Comparison of ENCODE assay signal across 1 cellular context in the genomic region with DNA sequence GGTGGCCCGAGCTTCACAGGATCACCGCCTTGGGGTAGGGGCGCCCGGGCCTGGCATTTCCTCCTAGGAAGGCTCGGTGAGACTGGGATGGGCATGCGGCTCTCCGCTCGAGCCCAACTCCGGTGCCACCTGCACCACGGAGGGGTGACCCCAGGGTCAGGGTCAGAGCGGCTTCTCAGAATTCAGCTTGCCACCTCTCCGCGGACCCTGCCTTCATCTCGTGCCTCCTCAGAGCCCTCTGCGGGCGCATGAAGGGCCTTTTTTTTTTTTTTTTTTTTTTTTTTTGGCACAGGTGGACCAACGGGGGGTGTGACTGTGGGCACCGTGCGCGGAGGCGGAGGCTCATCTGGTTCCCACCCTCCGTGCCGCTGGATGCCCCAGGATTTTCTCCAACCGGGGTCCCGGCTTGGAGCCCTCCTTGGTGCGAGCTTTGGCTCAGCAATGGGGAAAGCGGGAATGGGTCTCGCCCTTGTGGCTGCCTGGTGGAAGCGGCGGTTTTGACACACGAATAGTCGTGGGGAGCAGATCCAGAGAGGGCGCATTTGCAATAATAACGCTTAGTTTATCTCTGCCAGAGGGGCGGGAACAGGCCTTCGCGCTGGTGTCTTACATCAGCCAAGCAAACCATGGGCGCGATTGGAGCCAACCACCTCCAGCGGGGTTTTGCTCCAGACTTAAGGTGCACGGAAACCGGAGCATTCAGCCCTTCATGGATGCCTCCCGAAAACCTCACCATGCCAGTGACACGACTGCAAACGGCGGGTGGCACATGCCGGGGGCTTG.
A peak's percentile ranks its signal among the peaks of the same experiment; 100 is the strongest.
TF ChIP-seq lines count a peak whose summit lies in the region.

No MANE protein-coding gene starts in this region.

TF ChIP-seq in K562, 482 proteins besides CTCF, POLR2A, EP300 and RAD21 (continued from another document and continues in another):
- TF ChIP-seq, protein P1, sequence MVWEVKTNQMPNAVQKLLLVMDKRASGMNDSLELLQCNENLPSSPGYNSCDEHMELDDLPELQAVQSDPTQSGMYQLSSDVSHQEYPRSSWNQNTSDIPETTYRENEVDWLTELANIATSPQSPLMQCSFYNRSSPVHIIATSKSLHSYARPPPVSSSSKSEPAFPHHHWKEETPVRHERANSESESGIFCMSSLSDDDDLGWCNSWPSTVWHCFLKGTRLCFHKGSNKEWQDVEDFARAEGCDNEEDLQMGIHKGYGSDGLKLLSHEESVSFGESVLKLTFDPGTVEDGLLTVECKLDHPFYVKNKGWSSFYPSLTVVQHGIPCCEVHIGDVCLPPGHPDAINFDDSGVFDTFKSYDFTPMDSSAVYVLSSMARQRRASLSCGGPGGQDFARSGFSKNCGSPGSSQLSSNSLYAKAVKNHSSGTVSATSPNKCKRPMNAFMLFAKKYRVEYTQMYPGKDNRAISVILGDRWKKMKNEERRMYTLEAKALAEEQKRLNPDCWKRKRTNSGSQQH (CRISPR knock-in tag; IDR thresholded peaks at IDR 0.05) = no peak
- no peak for TF ChIP-seq NR2C2 (CRISPR knock-in tag; IDR thresholded peaks at IDR 0.05)
- no peak for TF ChIP-seq NR2C2 (tag; IDR thresholded peaks at IDR 0.05)
- TF ChIP-seq MAFF (IDR thresholded peaks at IDR 0.05; ENCODE audit: low read length) = no peak
- TF ChIP-seq, protein P2, sequence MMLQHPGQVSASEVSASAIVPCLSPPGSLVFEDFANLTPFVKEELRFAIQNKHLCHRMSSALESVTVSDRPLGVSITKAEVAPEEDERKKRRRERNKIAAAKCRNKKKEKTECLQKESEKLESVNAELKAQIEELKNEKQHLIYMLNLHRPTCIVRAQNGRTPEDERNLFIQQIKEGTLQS (IDR thresholded peaks at IDR 0.05) = peak; percentile 86
- TF ChIP-seq, protein P2 (CRISPR knock-in tag; conservative IDR thresholded peaks at IDR 0.05) = no peak
- TF ChIP-seq NFIX (CRISPR knock-in tag; IDR thresholded peaks at IDR 0.05; ENCODE audit: low read depth) = no peak
- TF ChIP-seq STAG1 (CRISPR knock-in tag; IDR thresholded peaks at IDR 0.05; ENCODE audit: borderline replicate concordance) = no peak
- TF ChIP-seq, protein P3, sequence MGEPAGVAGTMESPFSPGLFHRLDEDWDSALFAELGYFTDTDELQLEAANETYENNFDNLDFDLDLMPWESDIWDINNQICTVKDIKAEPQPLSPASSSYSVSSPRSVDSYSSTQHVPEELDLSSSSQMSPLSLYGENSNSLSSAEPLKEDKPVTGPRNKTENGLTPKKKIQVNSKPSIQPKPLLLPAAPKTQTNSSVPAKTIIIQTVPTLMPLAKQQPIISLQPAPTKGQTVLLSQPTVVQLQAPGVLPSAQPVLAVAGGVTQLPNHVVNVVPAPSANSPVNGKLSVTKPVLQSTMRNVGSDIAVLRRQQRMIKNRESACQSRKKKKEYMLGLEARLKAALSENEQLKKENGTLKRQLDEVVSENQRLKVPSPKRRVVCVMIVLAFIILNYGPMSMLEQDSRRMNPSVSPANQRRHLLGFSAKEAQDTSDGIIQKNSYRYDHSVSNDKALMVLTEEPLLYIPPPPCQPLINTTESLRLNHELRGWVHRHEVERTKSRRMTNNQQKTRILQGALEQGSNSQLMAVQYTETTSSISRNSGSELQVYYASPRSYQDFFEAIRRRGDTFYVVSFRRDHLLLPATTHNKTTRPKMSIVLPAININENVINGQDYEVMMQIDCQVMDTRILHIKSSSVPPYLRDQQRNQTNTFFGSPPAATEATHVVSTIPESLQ (CRISPR knock-in tag; IDR thresholded peaks at IDR 0.05) = no peak
- peak; percentile 56 for TF ChIP-seq E2F3 (CRISPR knock-in tag; IDR thresholded peaks at IDR 0.05)
- TF ChIP-seq PTBP1 (IDR thresholded peaks at IDR 0.05; ENCODE audit: low read depth, low read length) = no peak
- TF ChIP-seq HDAC2 (IDR thresholded peaks at IDR 0.05) = peak; percentile 38; the same call in 1 of the 2 replicates
- TF ChIP-seq YBX1 (IDR thresholded peaks at IDR 0.05) = no peak
- TF ChIP-seq, protein P4, sequence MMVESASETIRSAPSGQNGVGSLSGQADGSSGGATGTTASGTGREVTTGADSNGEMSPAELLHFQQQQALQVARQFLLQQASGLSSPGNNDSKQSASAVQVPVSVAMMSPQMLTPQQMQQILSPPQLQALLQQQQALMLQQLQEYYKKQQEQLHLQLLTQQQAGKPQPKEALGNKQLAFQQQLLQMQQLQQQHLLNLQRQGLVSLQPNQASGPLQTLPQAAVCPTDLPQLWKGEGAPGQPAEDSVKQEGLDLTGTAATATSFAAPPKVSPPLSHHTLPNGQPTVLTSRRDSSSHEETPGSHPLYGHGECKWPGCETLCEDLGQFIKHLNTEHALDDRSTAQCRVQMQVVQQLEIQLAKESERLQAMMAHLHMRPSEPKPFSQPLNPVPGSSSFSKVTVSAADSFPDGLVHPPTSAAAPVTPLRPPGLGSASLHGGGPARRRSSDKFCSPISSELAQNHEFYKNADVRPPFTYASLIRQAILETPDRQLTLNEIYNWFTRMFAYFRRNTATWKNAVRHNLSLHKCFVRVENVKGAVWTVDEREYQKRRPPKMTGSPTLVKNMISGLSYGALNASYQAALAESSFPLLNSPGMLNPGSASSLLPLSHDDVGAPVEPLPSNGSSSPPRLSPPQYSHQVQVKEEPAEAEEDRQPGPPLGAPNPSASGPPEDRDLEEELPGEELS (CRISPR knock-in tag; IDR thresholded peaks at IDR 0.05; ENCODE audit: borderline replicate concordance) = no peak
- 0 out of 4 replicates have a peak, but pooled peaks of 1 of the 2 experiments have one; percentile 15 for TF ChIP-seq FOXK2 (conservative IDR thresholded peaks at IDR 0.05 in 1 of 2, IDR thresholded peaks at IDR 0.05 in 1 of 2; ENCODE audit: low read depth in 2 of 2)
- peak; percentile 80 for TF ChIP-seq POLR2G (IDR thresholded peaks at IDR 0.05; ENCODE audit: low read depth, low read length)
- no peak for TF ChIP-seq U2AF1 (optimal IDR thresholded peaks at IDR 0.05; ENCODE audit: low read depth, low read length)
- TF ChIP-seq ZNF263 (CRISPR knock-in tag; IDR thresholded peaks at IDR 0.05; ENCODE audit: borderline replicate concordance) = 0 out of 2 replicates have a peak, but pooled peaks have one; percentile 23
- no peak for TF ChIP-seq TAL1 (IDR thresholded peaks at IDR 0.05)
- TF ChIP-seq, protein P5, sequence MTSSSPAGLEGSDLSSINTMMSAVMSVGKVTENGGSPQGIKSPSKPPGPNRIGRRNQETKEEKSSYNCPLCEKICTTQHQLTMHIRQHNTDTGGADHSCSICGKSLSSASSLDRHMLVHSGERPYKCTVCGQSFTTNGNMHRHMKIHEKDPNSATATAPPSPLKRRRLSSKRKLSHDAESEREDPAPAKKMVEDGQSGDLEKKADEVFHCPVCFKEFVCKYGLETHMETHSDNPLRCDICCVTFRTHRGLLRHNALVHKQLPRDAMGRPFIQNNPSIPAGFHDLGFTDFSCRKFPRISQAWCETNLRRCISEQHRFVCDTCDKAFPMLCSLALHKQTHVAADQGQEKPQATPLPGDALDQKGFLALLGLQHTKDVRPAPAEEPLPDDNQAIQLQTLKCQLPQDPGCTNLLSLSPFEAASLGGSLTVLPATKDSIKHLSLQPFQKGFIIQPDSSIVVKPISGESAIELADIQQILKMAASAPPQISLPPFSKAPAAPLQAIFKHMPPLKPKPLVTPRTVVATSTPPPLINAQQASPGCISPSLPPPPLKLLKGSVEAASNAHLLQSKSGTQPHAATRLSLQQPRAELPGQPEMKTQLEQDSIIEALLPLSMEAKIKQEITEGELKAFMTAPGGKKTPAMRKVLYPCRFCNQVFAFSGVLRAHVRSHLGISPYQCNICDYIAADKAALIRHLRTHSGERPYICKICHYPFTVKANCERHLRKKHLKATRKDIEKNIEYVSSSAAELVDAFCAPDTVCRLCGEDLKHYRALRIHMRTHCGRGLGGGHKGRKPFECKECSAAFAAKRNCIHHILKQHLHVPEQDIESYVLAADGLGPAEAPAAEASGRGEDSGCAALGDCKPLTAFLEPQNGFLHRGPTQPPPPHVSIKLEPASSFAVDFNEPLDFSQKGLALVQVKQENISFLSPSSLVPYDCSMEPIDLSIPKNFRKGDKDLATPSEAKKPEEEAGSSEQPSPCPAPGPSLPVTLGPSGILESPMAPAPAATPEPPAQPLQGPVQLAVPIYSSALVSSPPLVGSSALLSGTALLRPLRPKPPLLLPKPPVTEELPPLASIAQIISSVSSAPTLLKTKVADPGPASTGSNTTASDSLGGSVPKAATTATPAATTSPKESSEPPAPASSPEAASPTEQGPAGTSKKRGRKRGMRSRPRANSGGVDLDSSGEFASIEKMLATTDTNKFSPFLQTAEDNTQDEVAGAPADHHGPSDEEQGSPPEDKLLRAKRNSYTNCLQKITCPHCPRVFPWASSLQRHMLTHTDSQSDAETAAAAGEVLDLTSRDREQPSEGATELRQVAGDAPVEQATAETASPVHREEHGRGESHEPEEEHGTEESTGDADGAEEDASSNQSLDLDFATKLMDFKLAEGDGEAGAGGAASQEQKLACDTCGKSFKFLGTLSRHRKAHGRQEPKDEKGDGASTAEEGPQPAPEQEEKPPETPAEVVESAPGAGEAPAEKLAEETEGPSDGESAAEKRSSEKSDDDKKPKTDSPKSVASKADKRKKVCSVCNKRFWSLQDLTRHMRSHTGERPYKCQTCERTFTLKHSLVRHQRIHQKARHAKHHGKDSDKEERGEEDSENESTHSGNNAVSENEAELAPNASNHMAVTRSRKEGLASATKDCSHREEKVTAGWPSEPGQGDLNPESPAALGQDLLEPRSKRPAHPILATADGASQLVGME (CRISPR knock-in tag; IDR thresholded peaks at IDR 0.05) = no peak
- TF ChIP-seq BRF1 (IDR thresholded peaks at IDR 0.05; ENCODE audit: borderline replicate concordance, extremely low read depth, insufficient read length) = no peak
- TF ChIP-seq, protein P6, sequence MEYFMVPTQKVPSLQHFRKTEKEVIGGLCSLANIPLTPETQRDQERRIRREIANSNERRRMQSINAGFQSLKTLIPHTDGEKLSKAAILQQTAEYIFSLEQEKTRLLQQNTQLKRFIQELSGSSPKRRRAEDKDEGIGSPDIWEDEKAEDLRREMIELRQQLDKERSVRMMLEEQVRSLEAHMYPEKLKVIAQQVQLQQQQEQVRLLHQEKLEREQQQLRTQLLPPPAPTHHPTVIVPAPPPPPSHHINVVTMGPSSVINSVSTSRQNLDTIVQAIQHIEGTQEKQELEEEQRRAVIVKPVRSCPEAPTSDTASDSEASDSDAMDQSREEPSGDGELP (CRISPR knock-in tag; IDR thresholded peaks at IDR 0.05; ENCODE audit: borderline replicate concordance) = peak; percentile 47; the same call in 1 of the 2 replicates
- peak; percentile 52 for TF ChIP-seq SUPT5H (IDR thresholded peaks at IDR 0.05)
- no peak; a peak in 1 of 4 replicates for TF ChIP-seq TEAD1 (CRISPR knock-in tag; IDR thresholded peaks at IDR 0.05)
- no peak for TF ChIP-seq NFE2 (IDR thresholded peaks at IDR 0.05; ENCODE audit: low read depth)
- TF ChIP-seq DIDO1 (tag; IDR thresholded peaks at IDR 0.05; ENCODE audit: low read depth) = no peak
- no peak; the same call in 1 of the 2 replicates for TF ChIP-seq BRD4 (IDR thresholded peaks at IDR 0.05)
- peak; percentile 49; the same call in 1 of the 2 replicates for TF ChIP-seq SMARCA4 (IDR thresholded peaks at IDR 0.05)
- TF ChIP-seq RBM34 (IDR thresholded peaks at IDR 0.05; ENCODE audit: borderline replicate concordance, insufficient read depth, low read length) = no peak
- no peak for TF ChIP-seq POLR3G (IDR thresholded peaks at IDR 0.05; ENCODE audit: extremely low read depth, insufficient read length, insufficient replicate concordance)
- TF ChIP-seq, protein P7, sequence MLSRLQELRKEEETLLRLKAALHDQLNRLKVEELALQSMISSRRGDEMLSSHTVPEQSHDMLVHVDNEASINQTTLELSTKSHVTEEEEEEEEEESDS (CRISPR knock-in tag; IDR thresholded peaks at IDR 0.05) = no peak
- peak; percentile 56 for TF ChIP-seq ZNF384 (IDR thresholded peaks at IDR 0.05; ENCODE audit: low read depth, low read length)
- peak; percentile 46 for TF ChIP-seq KAT2B (IDR thresholded peaks at IDR 0.05; ENCODE audit: low read depth, low read length)
- TF ChIP-seq ERF (CRISPR knock-in tag; IDR thresholded peaks at IDR 0.05) = peak; percentile 71; the same call in 1 of the 2 replicates
- no peak for TF ChIP-seq ZNF23 (CRISPR knock-in tag; IDR thresholded peaks at IDR 0.05)
- peak; percentile 16 for TF ChIP-seq KDM5B (IDR thresholded peaks at IDR 0.05; ENCODE audit: insufficient replicate concordance, low read depth, low read length)
- TF ChIP-seq, protein P8, sequence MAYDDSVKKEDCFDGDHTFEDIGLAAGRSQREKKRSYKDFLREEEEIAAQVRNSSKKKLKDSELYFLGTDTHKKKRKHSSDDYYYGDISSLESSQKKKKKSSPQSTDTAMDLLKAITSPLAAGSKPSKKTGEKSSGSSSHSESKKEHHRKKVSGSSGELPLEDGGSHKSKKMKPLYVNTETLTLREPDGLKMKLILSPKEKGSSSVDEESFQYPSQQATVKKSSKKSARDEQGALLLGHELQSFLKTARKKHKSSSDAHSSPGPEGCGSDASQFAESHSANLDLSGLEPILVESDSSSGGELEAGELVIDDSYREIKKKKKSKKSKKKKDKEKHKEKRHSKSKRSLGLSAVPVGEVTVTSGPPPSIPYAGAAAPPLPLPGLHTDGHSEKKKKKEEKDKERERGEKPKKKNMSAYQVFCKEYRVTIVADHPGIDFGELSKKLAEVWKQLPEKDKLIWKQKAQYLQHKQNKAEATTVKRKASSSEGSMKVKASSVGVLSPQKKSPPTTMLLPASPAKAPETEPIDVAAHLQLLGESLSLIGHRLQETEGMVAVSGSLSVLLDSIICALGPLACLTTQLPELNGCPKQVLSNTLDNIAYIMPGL (CRISPR knock-in tag; IDR thresholded peaks at IDR 0.05) = no peak
- no peak for TF ChIP-seq ZNF780A (CRISPR knock-in tag; IDR thresholded peaks at IDR 0.05)
- TF ChIP-seq, protein P9, sequence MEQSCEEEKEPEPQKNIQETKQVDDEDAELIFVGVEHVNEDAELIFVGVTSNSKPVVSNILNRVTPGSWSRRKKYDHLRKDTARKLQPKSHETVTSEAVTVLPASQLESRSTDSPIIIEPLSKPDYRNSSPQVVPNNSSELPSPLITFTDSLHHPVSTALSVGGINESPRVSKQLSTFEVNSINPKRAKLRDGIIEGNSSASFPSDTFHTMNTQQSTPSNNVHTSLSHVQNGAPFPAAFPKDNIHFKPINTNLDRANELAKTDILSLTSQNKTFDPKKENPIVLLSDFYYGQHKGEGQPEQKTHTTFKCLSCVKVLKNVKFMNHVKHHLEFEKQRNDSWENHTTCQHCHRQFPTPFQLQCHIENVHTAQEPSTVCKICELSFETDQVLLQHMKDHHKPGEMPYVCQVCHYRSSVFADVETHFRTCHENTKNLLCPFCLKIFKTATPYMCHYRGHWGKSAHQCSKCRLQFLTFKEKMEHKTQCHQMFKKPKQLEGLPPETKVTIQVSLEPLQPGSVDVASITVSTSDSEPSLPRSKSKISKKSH (CRISPR knock-in tag; IDR thresholded peaks at IDR 0.05) = no peak
- no peak for TF ChIP-seq POLR3A (IDR thresholded peaks at IDR 0.05; ENCODE audit: borderline replicate concordance, extremely low read depth, insufficient read depth, insufficient read length)
- TF ChIP-seq, protein P10, sequence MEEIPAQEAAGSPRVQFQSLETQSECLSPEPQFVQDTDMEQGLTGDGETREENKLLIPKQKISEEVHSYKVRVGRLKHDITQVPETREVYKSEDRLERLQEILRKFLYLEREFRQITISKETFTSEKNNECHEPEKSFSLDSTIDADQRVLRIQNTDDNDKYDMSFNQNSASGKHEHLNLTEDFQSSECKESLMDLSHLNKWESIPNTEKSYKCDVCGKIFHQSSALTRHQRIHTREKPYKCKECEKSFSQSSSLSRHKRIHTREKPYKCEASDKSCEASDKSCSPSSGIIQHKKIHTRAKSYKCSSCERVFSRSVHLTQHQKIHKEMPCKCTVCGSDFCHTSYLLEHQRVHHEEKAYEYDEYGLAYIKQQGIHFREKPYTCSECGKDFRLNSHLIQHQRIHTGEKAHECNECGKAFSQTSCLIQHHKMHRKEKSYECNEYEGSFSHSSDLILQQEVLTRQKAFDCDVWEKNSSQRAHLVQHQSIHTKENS (CRISPR knock-in tag; IDR thresholded peaks at IDR 0.05) = no peak
- no peak for TF ChIP-seq MTA1 (IDR thresholded peaks at IDR 0.05; ENCODE audit: borderline replicate concordance)
